Comparison of ENCODE assay signal across 29 cellular contexts in the genomic region with DNA sequence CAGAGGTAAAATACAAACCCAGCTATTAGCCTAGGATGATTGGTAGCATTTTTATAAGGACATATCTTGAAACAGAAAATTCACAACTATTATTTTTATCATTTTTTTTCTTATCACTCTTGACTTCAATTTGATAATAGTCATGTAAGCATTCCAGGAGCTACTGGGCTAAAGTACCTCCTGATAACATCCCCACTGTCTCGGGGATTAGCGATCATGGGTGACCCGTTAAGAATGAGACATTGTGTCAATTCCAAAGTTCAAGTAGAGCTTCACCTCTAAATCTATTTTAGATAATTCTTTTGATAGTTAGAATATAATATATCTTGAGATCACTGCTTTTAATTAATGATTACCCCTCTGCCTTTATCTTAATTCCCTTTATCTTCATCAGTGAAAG.
"Had no signal": no experiment of that assay in that cellular context is flagged by ENCODE, and none has a peak within 500 bp of the region (broad histone marks: within the 10 kb centered on the region; RNA-seq: fewer than 3 reads in every experiment).

No MANE protein-coding gene starts in this region.

- H3K4me1 ChIP-seq: adrenal gland, ascending aorta, body of pancreas, breast epithelium had no signal

- H3K36me3 ChIP-seq: adrenal gland, ascending aorta, brain microvascular endothelial cell, breast epithelium, cardiac muscle cell had no signal

- H3K4me3 ChIP-seq: adrenal gland, ascending aorta, body of pancreas, breast epithelium, cardiac muscle cell had no signal

- H3K27me3 ChIP-seq: adrenal gland, ascending aorta, body of pancreas, brain microvascular endothelial cell, breast epithelium, cardiac muscle cell had no signal

- DNase-seq: activated effector memory CD4-positive, alpha-beta T cell treated with anti-CD3 and anti-CD28 coated beads, Interleukin-2, amount 50 U/mL, for 16 hours; activated effector memory CD4-positive, alpha-beta T cell treated with Interleukin-2 at 50 U/mL for 16 hours; activated gamma-delta T cell; activated gamma-delta T cell treated with Interleukin-2 at 50 U/mL for 16 hours; activated naive CD4-positive, alpha-beta T cell; activated naive CD4-positive, alpha-beta T cell treated with anti-CD3 and anti-CD28 coated beads for 36 hours; activated naive CD4-positive, alpha-beta T cell treated with anti-CD3 and anti-CD28 coated beads, Interleukin-2, amount 10 ng/mL, durations not matched to agents 7 days and 5 days; activated naive CD4-positive, alpha-beta T cell treated with anti-CD3 and anti-CD28 coated beads, Interleukin-2, amount 50 U/mL, for 16 hours; activated naive CD4-positive, alpha-beta T cell treated with Interleukin-2 at 50 U/mL for 16 hours; activated naive CD8-positive, alpha-beta T cell treated with anti-CD3 and anti-CD28 coated beads for 36 hours; activated naive CD8-positive, alpha-beta T cell treated with anti-CD3 and anti-CD28 coated beads, Interleukin-2, amount 10 ng/mL, durations not matched to agents 7 days and 5 days; activated naive CD8-positive, alpha-beta T cell treated with anti-CD3 and anti-CD28 coated beads, Interleukin-2, amount 50 U/mL, for 24 hours; activated T-cell treated with anti-CD3 and anti-CD28 coated beads, Interleukin-2, amount 50 U/mL, for 24 hours; activated T-cell treated with anti-CD3 and anti-CD28 coated beads, Interleukin-2, amount 50 U/mL, for 4 hours; activated T-cell treated with anti-CD3 and anti-CD28 coated beads, Interleukin-2, amount 50 U/mL, for 48 hours; activated T-cell treated with anti-CD3 and anti-CD28 coated beads, Interleukin-2, amount 50 U/mL, for 72 hours; adrenal gland; amniotic stem cell; amygdala; anterior cingulate cortex; aorta; body of pancreas; brain microvascular endothelial cell; caudate nucleus; central memory CD4-positive, alpha-beta T cell; cerebellar nuclear complex had no signal

- H3K27ac ChIP-seq: adrenal gland, ascending aorta, body of pancreas, brain microvascular endothelial cell, breast epithelium, cardiac muscle cell had no signal
